In genomic region chr3:157088506-157089454, GRCh38 we compare ENCODE assay signal across 8 cellular contexts.
DNase-seq lines count a peak whose midpoint lies in the region; ATAC-seq and TF ChIP-seq lines count a peak whose summit lies in the region.

No MANE protein-coding gene starts in this region.

- H3K27me3 ChIP-seq in A673 (replicated peaks; ENCODE audit: insufficient read depth, low read depth, low read length, poor library complexity) (no peaks in the 10 kb centered on the region), lower lobe of right lung (ENCODE audit: low read depth) (no peaks in the 10 kb centered on the region)

- CTCF ChIA-PET in A673 (lab: Charles Lee) = interaction anchor here (0.5 to 2.2 kb wide), 3 partner anchors 48 to 1045 kb away, joined by 3 to 14 read pairs (median 3); no protein-coding TSS in a partner anchor

- peaks cover 43% of the 10 kb centered on the region for H3K4me1 ChIP-seq in A673 (ENCODE audit: insufficient read depth, low read length, poor library complexity, severe bottlenecking)
- peaks cover 46% of the 10 kb centered on the region for H3K4me1 ChIP-seq in lower lobe of right lung

- TF ChIP-seq CTCF in A673 (conservative IDR thresholded peaks at IDR 0.05; ENCODE audit: low read depth, low read length) (no peak; the same call in 1 of the 2 replicates), lower lobe of right lung (IDR thresholded peaks at IDR 0.05) (peak; percentile 19)

- POLR2A ChIA-PET in A673 (lab: Charles Lee; ENCODE audit: low non-redundant PET) = interaction anchor here (0.8 kb wide), 1 partner anchor 25 kb away, joined by 3 read pairs; no protein-coding TSS in a partner anchor

- no peaks in the 10 kb centered on the region for H3K36me3 ChIP-seq in A673 (ENCODE audit: insufficient read depth, low read length, poor library complexity, severe bottlenecking)
- H3K36me3 ChIP-seq in lower lobe of right lung = no peaks in the 10 kb centered on the region

- H3K9me3 ChIP-seq in A673 (ENCODE audit: low read depth, low read length, poor library complexity, severe bottlenecking) = no peaks in the 10 kb centered on the region
- no peaks in the 10 kb centered on the region for H3K9me3 ChIP-seq in lower lobe of right lung

- peak; percentile 96 for DNase-seq in A673 (ENCODE audit: low spot score)
- peak; percentile 91 for DNase-seq in activated CD4-positive, alpha-beta T cell treated with anti-CD3 and anti-CD28 coated beads for 1 hour
- peak; percentile 96 for DNase-seq in dermis blood vessel endothelial cell
- DNase-seq in lower lobe of right lung = peak; percentile 96
- DNase-seq in stimulated activated CD4-positive, alpha-beta T cell treated with anti-CD3 and anti-CD28 coated beads, TNF-alpha, amount 100 ng/mL, for 48 hours (ENCODE audit: low read depth in 3 of 3) = peak; percentile 89 to 93 (median 90)
- no peak for DNase-seq in NCI-H146 treated with DMSO at 0.1 percent for 48 hours (lab: John Stamatoyannopoulos, UW; ENCODE audit: unreplicated experiment)

- H3K4me3 ChIP-seq in A673 (ENCODE audit: low read depth, low read length, poor library complexity, severe bottlenecking) (peak overlapping the region; percentile 47), lower lobe of right lung (peak overlapping the region; percentile 73)

- intact Hi-C loops in A673 (cut with micrococcal nuclease; ENCODE audit: unreplicated experiment) = loop anchor here (2.0 kb wide), 1 partner anchor 42 kb away; no protein-coding TSS in a partner anchor
- intact Hi-C loops in lower lobe of right lung (cut with DNase I) = loop anchor here (10.0 kb wide), 1 partner anchor 46 kb away; no protein-coding TSS in a partner anchor

- no TSS peak for BruUV-seq in A673 (replicated peaks; lab: Mats Ljungman, UMichigan)

- H3K27ac ChIP-seq in A673 (ENCODE audit: low read depth, low read length, poor library complexity, severe bottlenecking) (peak overlapping the region; percentile 92), lower lobe of right lung (peak overlapping the region; percentile 100)

- ATAC-seq in GM19043 (IDR thresholded peaks at IDR 0.05; ENCODE audit: low read depth, unreplicated experiment) = peak; percentile 61
- ATAC-seq in HG03432 (IDR thresholded peaks at IDR 0.05; ENCODE audit: unreplicated experiment) = peak; percentile 75
- ATAC-seq in lower lobe of right lung = peak; percentile 95 to 97
